In the genomic region with DNA sequence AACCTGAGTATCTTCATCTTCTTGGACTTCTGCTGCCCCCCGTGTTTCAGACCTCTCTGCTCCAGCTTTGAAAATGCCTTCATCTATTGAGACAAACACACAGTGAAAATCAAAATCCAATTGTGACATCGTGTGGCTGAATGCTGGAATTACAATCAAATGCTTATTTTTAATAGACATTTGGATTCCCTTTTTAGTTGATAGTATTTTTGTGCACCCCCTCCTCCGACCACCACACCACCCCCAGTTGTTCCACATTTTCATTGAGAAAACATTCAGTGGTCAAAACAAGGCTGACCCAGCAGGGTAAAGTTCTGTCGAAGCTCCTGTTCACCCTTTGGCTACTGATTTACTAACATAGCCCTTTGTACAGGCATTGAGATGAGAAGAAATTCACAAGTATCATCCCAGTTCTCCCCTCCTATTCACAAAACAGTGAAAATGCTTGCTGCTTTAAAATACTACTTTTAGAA, we compare ENCODE assay signal across 9 cellular contexts.
DNase-seq lines count a peak whose midpoint lies in the region; ATAC-seq and TF ChIP-seq lines count a peak whose summit lies in the region.
"Had no signal": no experiment of that assay in that cellular context is flagged by ENCODE, and none has a peak within 500 bp of the region (broad histone marks: within the 10 kb centered on the region; RNA-seq: fewer than 3 reads in every experiment).

No MANE protein-coding gene starts in this region.

- no peaks in the 10 kb centered on the region for H3K4me1 ChIP-seq in SK-N-SH (ENCODE audit: control insufficient read depth in 1 of 2, insufficient read depth in 2 of 2, low read depth in 1 of 2, low read length in 1 of 2)

- no peak overlapping the region for H3K4me2 ChIP-seq in SK-N-SH

- no peak overlapping the region for H2AFZ ChIP-seq in SK-N-SH (ENCODE audit: low read depth)

- H3K27me3 Mint-ChIP-seq in activated T-helper 17 cell treated with anti-CD3 and anti-CD28 coated beads, Interleukin-2, amount 50 U/mL, for 72 hours = peaks cover 11% of the 10 kb centered on the region

- H3F3A ChIP-seq in SK-N-SH (replicated peaks; ENCODE audit: insufficient read depth) = no peaks in the 10 kb centered on the region

- no peaks in the 10 kb centered on the region for H3K9me3 ChIP-seq in SK-N-SH

- no peak overlapping the region for H3K27ac Mint-ChIP-seq in activated T-helper 17 cell treated with anti-CD3 and anti-CD28 coated beads, Interleukin-2, amount 50 U/mL, for 72 hours
- H3K27ac Mint-ChIP-seq: memory B cell had no signal

- TF ChIP-seq RAD21 in SK-N-SH (IDR thresholded peaks at IDR 0.05; ENCODE audit: low read length) = peak; percentile 92

- no peak overlapping the region; a peak in 1 of 4 replicates for H3K27ac ChIP-seq in SK-N-SH (ENCODE audit: low read depth in 2 of 2, low read length in 1 of 2)

- ATAC-seq in GM21515 (IDR thresholded peaks at IDR 0.05; ENCODE audit: unreplicated experiment) = no peak
- ATAC-seq in activated T-helper 17 cell treated with anti-CD3 and anti-CD28 coated beads, Interleukin-2, amount 50 U/mL, for 72 hours (replicated peaks) = no peak

- H3K4me3 ChIP-seq in SK-N-SH (ENCODE audit: low read depth in 2 of 2, low read length in 1 of 2) = no peak overlapping the region
- H3K4me3 ChIP-seq in fibroblast of villous mesenchyme (ENCODE audit: low read depth, low read length) = no peak overlapping the region
- no peak overlapping the region for H3K4me3 ChIP-seq in retinal pigment epithelial cell (ENCODE audit: low read length)

- H3K79me2 ChIP-seq in SK-N-SH (ENCODE audit: insufficient read depth) = no peaks in the 10 kb centered on the region

- no peak overlapping the region for H3K4me3 Mint-ChIP-seq in activated T-helper 17 cell treated with anti-CD3 and anti-CD28 coated beads, Interleukin-2, amount 50 U/mL, for 72 hours
- H3K4me3 Mint-ChIP-seq: memory B cell had no signal

- no peaks in the 10 kb centered on the region for H4K20me1 ChIP-seq in SK-N-SH (ENCODE audit: insufficient read depth)

- H3K36me3 Mint-ChIP-seq in activated T-helper 17 cell treated with anti-CD3 and anti-CD28 coated beads, Interleukin-2, amount 50 U/mL, for 72 hours (ENCODE audit: low read depth) = no peaks in the 10 kb centered on the region
- H3K36me3 Mint-ChIP-seq: memory B cell had no signal

- WGBS in SK-N-SH (ENCODE audit: low lambda C conversion rate) = 11% methylated on average over 4 of the region's 4 CpGs

- POLR2A ChIA-PET in SK-N-SH (lab: Yijun Ruan, JAX) = no interaction called here

- no peaks in the 10 kb centered on the region for H3K4me1 Mint-ChIP-seq in activated T-helper 17 cell treated with anti-CD3 and anti-CD28 coated beads, Interleukin-2, amount 50 U/mL, for 72 hours
- H3K4me1 Mint-ChIP-seq: memory B cell had no signal

- H3K9me3 Mint-ChIP-seq in activated T-helper 17 cell treated with anti-CD3 and anti-CD28 coated beads, Interleukin-2, amount 50 U/mL, for 72 hours = no peaks in the 10 kb centered on the region
- H3K9me3 Mint-ChIP-seq: memory B cell had no signal

- no peaks in the 10 kb centered on the region for H3K36me3 ChIP-seq in SK-N-SH (replicated peaks in 1 of 2; ENCODE audit: control insufficient read depth in 1 of 2, insufficient read depth in 2 of 2, low read length in 1 of 2)

- no peak for TF ChIP-seq EP300 in SK-N-SH (IDR thresholded peaks at IDR 0.05; ENCODE audit: borderline replicate concordance in 1 of 2, low read depth in 1 of 2, low read length in 1 of 2)

- CTCF ChIA-PET in SK-N-SH (lab: Yijun Ruan, JAX) = interaction anchor here (0.6 to 3.3 kb wide), 40 partner anchors 9 to 1879 kb away, joined by 3 to 25 read pairs (median 4); no protein-coding TSS in a partner anchor

- no peaks in the 10 kb centered on the region for H3K27me3 ChIP-seq in SK-N-SH (ENCODE audit: insufficient read depth)

- no peaks in the 10 kb centered on the region for H3K9me2 ChIP-seq in SK-N-SH

- H3K9ac ChIP-seq in SK-N-SH = no peak overlapping the region

- TF ChIP-seq CTCF in SK-N-SH (IDR thresholded peaks at IDR 0.05) = peak; percentile 68
- TF ChIP-seq CTCF in fibroblast of villous mesenchyme (IDR thresholded peaks at IDR 0.05; ENCODE audit: insufficient read depth, low read depth, low read length) = peak; percentile 57
- peak; percentile 57 for TF ChIP-seq CTCF in retinal pigment epithelial cell (conservative IDR thresholded peaks at IDR 0.05; ENCODE audit: low read depth, low read length)

- DNase-seq in COLO829 (ENCODE audit: low spot score) (peak; percentile 19), GM19238 (ENCODE audit: insufficient read length, low spot score) (peak; percentile 2), NAMALWA (ENCODE audit: low spot score) (peak; percentile 74), SK-N-SH (peak; percentile 36), fibroblast of villous mesenchyme (ENCODE audit: low read depth) (peak; percentile 44), retinal pigment epithelial cell (ENCODE audit: low read depth) (no peak)

TF ChIP-seq in SK-N-SH, 30 proteins besides CTCF, POLR2A, EP300 and RAD21:
- no peak for TF ChIP-seq YY1 (IDR thresholded peaks at IDR 0.05; ENCODE audit: low read depth)
- peak; percentile 25 for TF ChIP-seq CHD2 (IDR thresholded peaks at IDR 0.05; ENCODE audit: low read length, partially characterized antibody)
- TF ChIP-seq FOXM1 (IDR thresholded peaks at IDR 0.05; ENCODE audit: low read depth) = no peak
- TF ChIP-seq SMC3 (IDR thresholded peaks at IDR 0.05; ENCODE audit: low read depth, low read length) = peak; percentile 76
